ENCODE assay signal across 17 cellular contexts in genomic region chr1:228358039-228358763, GRCh38. TPM values are rescaled to one million over a fixed set of nuclear protein-coding genes. Genes with fewer than 3 reads are reported as not detected.
DNase-seq lines count a peak whose midpoint lies in the region; ATAC-seq lines count a peak whose summit lies in the region.
"Had no signal": no experiment of that assay in that cellular context is flagged by ENCODE, and none has a peak within 500 bp of the region (broad histone marks: within the 10 kb centered on the region; RNA-seq: fewer than 3 reads in every experiment).

No MANE protein-coding gene starts in this region.

- no peak for ATAC-seq in stimulated activated naive CD8-positive, alpha-beta T cell treated with anti-CD3 and anti-CD28 coated beads, Interleukin-15, Interleukin-2, amounts not matched to agents 100 U/mL and 50 U/mL, for 24 hours
- no peak for ATAC-seq in activated CD8-positive, alpha-beta T cell treated with anti-CD3 and anti-CD28 coated beads, Interleukin-2, amount 10 ng/mL, durations not matched to agents 7 days and 5 days
- no peak for ATAC-seq in right cardiac atrium
- no peak for ATAC-seq in HG02981 (IDR thresholded peaks at IDR 0.05; ENCODE audit: unreplicated experiment)
- ATAC-seq in GM18867 (IDR thresholded peaks at IDR 0.05; ENCODE audit: unreplicated experiment), result no peak
- ATAC-seq: mucosa of descending colon, SK-N-SH treated with all-trans-retinoic acid at 6 μM for 48 hours had no signal

- peak overlapping the region; percentile 49 for H3K27ac Mint-ChIP-seq in stimulated activated naive CD8-positive, alpha-beta T cell treated with anti-CD3 and anti-CD28 coated beads, Interleukin-15, Interleukin-2, amounts not matched to agents 100 ng/mL and 50 ng/mL, for 24 hours
- peak overlapping the region; percentile 35 for H3K27ac Mint-ChIP-seq in activated CD8-positive, alpha-beta T cell treated with anti-CD3 and anti-CD28 coated beads, Interleukin-2, amount 10 ng/mL, durations not matched to agents 7 days and 5 days

- no peaks in the 10 kb centered on the region for H3K4me1 ChIP-seq in right cardiac atrium (ENCODE audit: control insufficient read depth, insufficient read depth, low read length)

- DNase-seq in stimulated activated naive CD8-positive, alpha-beta T cell treated with anti-CD3 and anti-CD28 coated beads, Interleukin-15, Interleukin-2, amounts not matched to agents 100 U/mL and 50 U/mL, for 24 hours, result no peak
- DNase-seq in activated CD8-positive, alpha-beta T cell treated with anti-CD3 and anti-CD28 coated beads, Interleukin-2, amount 10 ng/mL, durations not matched to agents 7 days and 5 days, result no peak
- DNase-seq in right cardiac atrium (peak in 2 of 3 donors; percentile 13 to 30), NCI-H1048 (lab: John Stamatoyannopoulos, UW) (no peak), activated gamma-delta T cell (lab: John Stamatoyannopoulos, UW) (no peak)
- DNase-seq: activated effector memory CD4-positive, alpha-beta T cell treated with Interleukin-2 at 50 U/mL for 16 hours; DND-41; left cardiac atrium; NCI-H1092 treated with DMSO at 0.1 percent for 48 hours; PC-9; stimulated activated CD4-positive, alpha-beta T cell treated with anti-CD3 and anti-CD28 coated beads, Interleukin-2, amount 100 ng/mL, for 48 hours had no signal

- H3K4me3 Mint-ChIP-seq in stimulated activated naive CD8-positive, alpha-beta T cell treated with anti-CD3 and anti-CD28 coated beads, Interleukin-15, Interleukin-2, amounts not matched to agents 100 ng/mL and 50 ng/mL, for 24 hours, result no peak overlapping the region
- no peak overlapping the region for H3K4me3 Mint-ChIP-seq in activated CD8-positive, alpha-beta T cell treated with anti-CD3 and anti-CD28 coated beads, Interleukin-2, amount 10 ng/mL, durations not matched to agents 7 days and 5 days

- no peaks in the 10 kb centered on the region for H3K4me1 Mint-ChIP-seq in stimulated activated naive CD8-positive, alpha-beta T cell treated with anti-CD3 and anti-CD28 coated beads, Interleukin-15, Interleukin-2, amounts not matched to agents 100 ng/mL and 50 ng/mL, for 24 hours (ENCODE audit: low read depth)
- peaks cover 10% of the 10 kb centered on the region for H3K4me1 Mint-ChIP-seq in activated CD8-positive, alpha-beta T cell treated with anti-CD3 and anti-CD28 coated beads, Interleukin-2, amount 10 ng/mL, durations not matched to agents 7 days and 5 days (ENCODE audit: low read depth)

- WGBS in right cardiac atrium, result 48% methylated on average over 4 of the region's 4 CpGs

- H3K36me3 Mint-ChIP-seq in stimulated activated naive CD8-positive, alpha-beta T cell treated with anti-CD3 and anti-CD28 coated beads, Interleukin-15, Interleukin-2, amounts not matched to agents 100 ng/mL and 50 ng/mL, for 24 hours (ENCODE audit: low read depth), result no peaks in the 10 kb centered on the region
- H3K36me3 Mint-ChIP-seq in activated CD8-positive, alpha-beta T cell treated with anti-CD3 and anti-CD28 coated beads, Interleukin-2, amount 10 ng/mL, durations not matched to agents 7 days and 5 days (ENCODE audit: low read depth), result no peaks in the 10 kb centered on the region

- H3K27ac ChIP-seq in right cardiac atrium (ENCODE audit: low read length), result no peak overlapping the region
- H3K27ac ChIP-seq: PC-9, suprapubic skin had no signal

- POLR2A ChIA-PET in activated CD8-positive, alpha-beta T cell treated with anti-CD3 and anti-CD28 coated beads, Interleukin-2, amount 10 ng/mL, durations not matched to agents 7 days and 5 days (lab: Charles Lee), result interaction anchor here (1.0 kb wide), 1 partner anchor 133 kb away, joined by 4 read pairs; no protein-coding TSS in a partner anchor

- no peaks in the 10 kb centered on the region for H3K9me3 ChIP-seq in right cardiac atrium (ENCODE audit: control insufficient read depth, low read length)
- H3K9me3 ChIP-seq: mucosa of descending colon, suprapubic skin had no signal

- no peak overlapping the region for H3K4me3 ChIP-seq in right cardiac atrium (ENCODE audit: low read length)
- H3K4me3 ChIP-seq: mucosa of descending colon, PC-9, suprapubic skin had no signal

- no peaks in the 10 kb centered on the region for H3K9me3 Mint-ChIP-seq in stimulated activated naive CD8-positive, alpha-beta T cell treated with anti-CD3 and anti-CD28 coated beads, Interleukin-15, Interleukin-2, amounts not matched to agents 100 ng/mL and 50 ng/mL, for 24 hours
- no peaks in the 10 kb centered on the region for H3K9me3 Mint-ChIP-seq in activated CD8-positive, alpha-beta T cell treated with anti-CD3 and anti-CD28 coated beads, Interleukin-2, amount 10 ng/mL, durations not matched to agents 7 days and 5 days (ENCODE audit: insufficient read depth)

- H3K27me3 ChIP-seq in right cardiac atrium (ENCODE audit: control insufficient read depth, insufficient read depth), result no peaks in the 10 kb centered on the region
- H3K27me3 ChIP-seq: suprapubic skin had no signal

- CTCF ChIA-PET in activated CD8-positive, alpha-beta T cell treated with anti-CD3 and anti-CD28 coated beads, Interleukin-2, amount 10 ng/mL, durations not matched to agents 7 days and 5 days (lab: Charles Lee), result no interaction called here

- no peaks in the 10 kb centered on the region for H3K27me3 Mint-ChIP-seq in stimulated activated naive CD8-positive, alpha-beta T cell treated with anti-CD3 and anti-CD28 coated beads, Interleukin-15, Interleukin-2, amounts not matched to agents 100 ng/mL and 50 ng/mL, for 24 hours
- no peaks in the 10 kb centered on the region for H3K27me3 Mint-ChIP-seq in activated CD8-positive, alpha-beta T cell treated with anti-CD3 and anti-CD28 coated beads, Interleukin-2, amount 10 ng/mL, durations not matched to agents 7 days and 5 days (ENCODE audit: low read depth)

- intact Hi-C loops in right cardiac atrium (cut with DNase I), result no loop called here

RNA-seq across cellular contexts. Expression of gene TRIM11, which starts 48.4 kb away (rescaled TPM):
- total RNA-seq in activated CD8-positive, alpha-beta T cell treated with anti-CD3 and anti-CD28 coated beads, Interleukin-2, amount 10 ng/mL, durations not matched to agents 7 days and 5 days, result 10 to 100 TPM; 66.5 to 71.9 TPM
- total RNA-seq in right cardiac atrium, result 10 to 100 TPM in 1 of 4 donors, 1 to 10 TPM in 3; 8.9 to 10.7 (median 9.5) TPM
- polyA plus RNA-seq in right cardiac atrium, result 5.9 TPM

RNA-seq across cellular contexts. Expression of gene TRIM17, which starts 58.5 kb away (rescaled TPM):
- 1 to 10 TPM; 2.8 to 4.0 TPM for total RNA-seq in activated CD8-positive, alpha-beta T cell treated with anti-CD3 and anti-CD28 coated beads, Interleukin-2, amount 10 ng/mL, durations not matched to agents 7 days and 5 days
- 1 to 10 TPM in 2 of 4 donors, under 1 TPM in 2; 0.56 to 2.4 (median 1.2) TPM for total RNA-seq in right cardiac atrium
- polyA plus RNA-seq in right cardiac atrium, result 0.41 TPM

Comparison
In these comparisons a context has a peak if more than half of its experiments do, and no peak if none do; other contexts are left out.
1. DNase-seq: peak in right cardiac atrium (2 of 3); none in stimulated activated naive CD8-positive, alpha-beta T cell treated with anti-CD3 and anti-CD28 coated beads, Interleukin-15, Interleukin-2, amounts not matched to agents 100 U/mL and 50 U/mL, for 24 hours (single experiment), activated CD8-positive, alpha-beta T cell treated with anti-CD3 and anti-CD28 coated beads, Interleukin-2, amount 10 ng/mL, durations not matched to agents 7 days and 5 days (single experiment), NCI-H1048 (single experiment) and activated gamma-delta T cell (single experiment).
2. RNA of gene TRIM11, which starts 48.4 kb away (total RNA-seq): 66.5 to 71.9 TPM in activated CD8-positive, alpha-beta T cell treated with anti-CD3 and anti-CD28 coated beads, Interleukin-2, amount 10 ng/mL, durations not matched to agents 7 days and 5 days; 8.9 to 10.7 TPM in right cardiac atrium; every median in the first group is over 4 times any median in the second.